ENCODE assay signal across 8 cellular contexts in genomic region chr1:109619405-109619654, GRCh38. TPM values are rescaled to one million over a fixed set of nuclear protein-coding genes. Genes with fewer than 3 reads are reported as not detected.
DNase-seq lines count a peak whose midpoint lies in the region; ATAC-seq and TF ChIP-seq lines count a peak whose summit lies in the region.

Gene GNAT2, minus strand, starts transcription at chr1:109619616. Its CDS starts 6,746 bp downstream, at chr1:109612870.

- H3K36me3 ChIP-seq in naive thymus-derived CD4-positive, alpha-beta T cell (ENCODE audit: control insufficient read depth in 2 of 3, insufficient read depth in 3 of 3, low read length in 3 of 3) = no peaks in the 10 kb centered on the region

- peak within 1 kb of the TSS; percentile 90 to 98 (median 94) for H3K4me3 Mint-ChIP-seq in naive thymus-derived CD4-positive, alpha-beta T cell

- no peaks in the 10 kb centered on the region for H3K9me3 Mint-ChIP-seq in naive thymus-derived CD4-positive, alpha-beta T cell

- H3K36me3 Mint-ChIP-seq in naive thymus-derived CD4-positive, alpha-beta T cell = peaks cover 0 to 4% (median 0%) of the 10 kb centered on the region in 5 donors

- peak within 1 kb of the TSS; percentile 92 to 98 (median 96) for H3K27ac Mint-ChIP-seq in naive thymus-derived CD4-positive, alpha-beta T cell

- peak within 1 kb of the TSS; percentile 76 for H3K27ac ChIP-seq in cingulate gyrus (ENCODE audit: low read depth, low read length)
- H3K27ac ChIP-seq in naive thymus-derived CD4-positive, alpha-beta T cell (ENCODE audit: low read depth, low read length) = peak within 1 kb of the TSS; percentile 90

- no peaks in the 10 kb centered on the region for H3K27me3 ChIP-seq in naive thymus-derived CD4-positive, alpha-beta T cell (ENCODE audit: control insufficient read depth in 2 of 2, insufficient read depth in 2 of 2, low read length in 2 of 2)

- DNase-seq in AG09309 (ENCODE audit: low read depth) (no peak), CD1c-positive myeloid dendritic cell (ENCODE audit: extremely low spot score) (no peak), GDM1 (lab: John Stamatoyannopoulos, UW) (no peak), posterior vena cava (ENCODE audit: low spot score) (no peak), dedifferentiated amniotic fluid mesenchymal stem cell (ENCODE audit: extremely low spot score) (no peak)
- DNase-seq in Jurkat, Clone E6-1 (ENCODE audit: low read depth, low spot score) = no peak
- no peak for DNase-seq in naive thymus-derived CD4-positive, alpha-beta T cell

- no peak for ATAC-seq in naive thymus-derived CD4-positive, alpha-beta T cell

- peak within 1 kb of the TSS; percentile 89 for H3K4me3 ChIP-seq in AG09309 (ENCODE audit: control insufficient read depth, low read depth, low read length)
- peak within 1 kb of the TSS; percentile 95 for H3K4me3 ChIP-seq in Jurkat, Clone E6-1 (ENCODE audit: low read length)
- H3K4me3 ChIP-seq in naive thymus-derived CD4-positive, alpha-beta T cell (ENCODE audit: low read length) = peak within 1 kb of the TSS; percentile 78

- intact Hi-C loops in naive thymus-derived CD4-positive, alpha-beta T cell (cut with micrococcal nuclease) = loop anchor here in 1 of 2 donors (1.0 kb wide), 2 partner anchors 48 to 193 kb away; partner anchors contain the start of gene PSMA5
- intact Hi-C loops in posterior vena cava (cut with DNase I) = no loop called here

- H3K4me1 Mint-ChIP-seq in naive thymus-derived CD4-positive, alpha-beta T cell = peaks cover 46 to 69% (median 62%) of the 10 kb centered on the region in 7 donors

- POLR2A ChIA-PET in naive thymus-derived CD4-positive, alpha-beta T cell (lab: Charles Lee) = interaction anchor here (1.1 to 3.4 kb wide), 4 partner anchors 10 to 70 kb away, joined by 3 to 52 read pairs (median 4); partner anchors contain the start of gene GNAI3

- TF ChIP-seq CTCF in AG09309 (IDR thresholded peaks at IDR 0.05; ENCODE audit: control insufficient read depth, insufficient read depth, low read depth, low read length, missing control alignments) = no peak

- no peaks in the 10 kb centered on the region for H3K27me3 Mint-ChIP-seq in naive thymus-derived CD4-positive, alpha-beta T cell

- peaks cover 14 to 37% of the 10 kb centered on the region in 2 donors for H3K4me1 ChIP-seq in naive thymus-derived CD4-positive, alpha-beta T cell (ENCODE audit: control insufficient read depth in 2 of 2, insufficient read depth in 2 of 2, low read length in 2 of 2)

- H3K9me3 ChIP-seq in naive thymus-derived CD4-positive, alpha-beta T cell (ENCODE audit: control insufficient read depth in 2 of 3, low read length in 3 of 3) = no peaks in the 10 kb centered on the region

- CTCF ChIA-PET in naive thymus-derived CD4-positive, alpha-beta T cell (lab: Charles Lee) = interaction anchor here (0.6 to 1.6 kb wide), 3 partner anchors 71 to 365 kb away, joined by 3 to 9 read pairs (median 7); partner anchors contain the start of genes AHCYL1 and GNAI3

RNA-seq across cellular contexts. Expression of gene GNAT2, which starts in this region (rescaled TPM):
- not detected for polyA plus RNA-seq in Jurkat, Clone E6-1 (2012; ENCODE audit: insufficient read depth, insufficient read length)
- total RNA-seq in naive thymus-derived CD4-positive, alpha-beta T cell = under 1 TPM in 1 of 5 experiments, not detected in 4; 0.39 TPM
- not detected for polyA plus RNA-seq in naive thymus-derived CD4-positive, alpha-beta T cell
- not detected for total RNA-seq in posterior vena cava
